Comparison of ENCODE assay signal across 21 cellular contexts in the genomic region with DNA sequence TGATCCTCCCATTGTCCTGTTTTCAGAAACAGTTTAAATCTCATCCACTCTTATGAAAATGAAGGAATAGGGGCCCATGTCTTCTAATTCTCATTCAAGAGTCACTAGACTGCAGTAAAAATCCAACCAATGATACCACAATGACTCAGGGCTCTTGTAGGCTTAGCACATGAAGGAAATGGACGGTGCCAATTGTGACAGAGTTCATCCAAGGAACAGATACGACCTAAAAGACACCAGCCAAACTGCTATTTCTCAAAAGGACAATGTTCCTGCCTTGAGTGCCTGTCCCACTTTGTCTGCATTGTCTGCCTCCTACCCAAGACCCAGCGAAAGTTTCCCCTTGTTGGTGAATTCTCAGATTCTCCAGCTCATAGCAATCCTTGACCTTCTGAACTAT.
DNase-seq lines count a peak whose midpoint lies in the region; ATAC-seq, FAIRE-seq and TF ChIP-seq lines count a peak whose summit lies in the region.
"Had no signal": no experiment of that assay in that cellular context is flagged by ENCODE, and none has a peak within 500 bp of the region (broad histone marks: within the 10 kb centered on the region; RNA-seq: fewer than 3 reads in every experiment).

No MANE protein-coding gene starts in this region.

- H3K27ac ChIP-seq in IMR-90 (ENCODE audit: insufficient read depth, low read length) (no peak overlapping the region), K562 (ENCODE audit: extremely low read depth, low read depth, low read length) (no peak overlapping the region), tibial nerve (no peak overlapping the region)
- H3K27ac ChIP-seq: brain microvascular endothelial cell, KMS-11 had no signal

- CTCF ChIA-PET in IMR-90 (lab: Yijun Ruan, JAX) = interaction anchor here (0.7 kb wide), 1 partner anchor 78 kb away, joined by 3 read pairs; no protein-coding TSS in a partner anchor
- CTCF ChIA-PET in K562 (lab: Yijun Ruan, JAX; ENCODE audit: low intra/inter-chr PET ratio) = no interaction called here

- H3K79me1 ChIP-seq in IMR-90 (ENCODE audit: low read depth in 1 of 2, low read length in 2 of 2) = no peaks in the 10 kb centered on the region

- H2BK120ac ChIP-seq in IMR-90 (ENCODE audit: low read depth, low read length) = no peak overlapping the region

- no peak overlapping the region for H3K4me3 ChIP-seq in IMR-90 (ENCODE audit: insufficient read depth, low read depth, low read length)
- no peak overlapping the region for H3K4me3 ChIP-seq in K562
- no peak overlapping the region for H3K4me3 ChIP-seq in tibial nerve
- H3K4me3 ChIP-seq: GM12878 had no signal

- H3K4me1 ChIP-seq in IMR-90 (ENCODE audit: control insufficient read depth, insufficient read depth, low read length) (peaks cover 2% of the 10 kb centered on the region), K562 (replicated peaks in 1 of 2; ENCODE audit: control insufficient read depth in 2 of 2, insufficient read depth in 2 of 2, low read length in 2 of 2) (no peaks in the 10 kb centered on the region), tibial nerve (no peaks in the 10 kb centered on the region)

- no peak overlapping the region for H2BK15ac ChIP-seq in IMR-90 (ENCODE audit: low read depth, low read length)

- no peak overlapping the region for H3K56ac ChIP-seq in IMR-90 (ENCODE audit: extremely low read depth, insufficient read depth, low read length)

- H4K5ac ChIP-seq in IMR-90 (ENCODE audit: low read depth, low read length) = no peak overlapping the region

- no peaks in the 10 kb centered on the region for H3K79me2 ChIP-seq in K562 (ENCODE audit: control insufficient read depth, insufficient read depth, low read length)

- H3K36me3 ChIP-seq in IMR-90 (ENCODE audit: control insufficient read depth, insufficient read depth, low read length) (no peaks in the 10 kb centered on the region), K562 (ENCODE audit: control insufficient read depth, insufficient read depth, low read length) (no peaks in the 10 kb centered on the region), tibial nerve (no peaks in the 10 kb centered on the region)
- H3K36me3 ChIP-seq: brain microvascular endothelial cell had no signal

- no peak for TF ChIP-seq POLR2A in IMR-90 (IDR thresholded peaks at IDR 0.05; ENCODE audit: low read depth, low read length)
- TF ChIP-seq POLR2A in K562 (conservative IDR thresholded peaks at IDR 0.05) = no peak
- TF ChIP-seq POLR2A in tibial nerve (IDR thresholded peaks at IDR 0.05) = no peak

- H2AFZ ChIP-seq in IMR-90 (replicated peaks; ENCODE audit: low read length, poor library complexity) (no peak overlapping the region), K562 (ENCODE audit: low read depth, low read length) (no peak overlapping the region)

- H2AK5ac ChIP-seq in IMR-90 (ENCODE audit: low read depth, low read length) = no peak overlapping the region

- in situ Hi-C loops in IMR-90 (cut with MboI; ENCODE audit: low sequenced_read_pairs) = no loop called here
- in situ Hi-C loops in K562 (cut with MboI) = no loop called here

- TF ChIP-seq RAD21 in IMR-90 (IDR thresholded peaks at IDR 0.05; ENCODE audit: low read length) (no peak), K562 (CRISPR knock-in tag; conservative IDR thresholded peaks at IDR 0.05 in 1 of 2, IDR thresholded peaks at IDR 0.05 in 1 of 2) (no peak)

- intact Hi-C loops in IMR-90 (cut with micrococcal nuclease) = no loop called here
- intact Hi-C loops in K562 (cut with micrococcal nuclease) = no loop called here

- TF ChIP-seq CTCF in IMR-90 (conservative IDR thresholded peaks at IDR 0.05; ENCODE audit: low read depth, low read length) = no peak
- no peak for TF ChIP-seq CTCF in K562 (IDR thresholded peaks at IDR 0.05 in 2 of 3, conservative IDR thresholded peaks at IDR 0.05 in 1 of 3; ENCODE audit: insufficient read depth in 2 of 3, low read depth in 1 of 3, low read length in 3 of 3)
- TF ChIP-seq CTCF in D721Med (IDR thresholded peaks at IDR 0.05; ENCODE audit: insufficient read depth, missing control alignments) = no peak
- no peak for TF ChIP-seq CTCF in tibial nerve (IDR thresholded peaks at IDR 0.05)

- no peak overlapping the region for H2BK20ac ChIP-seq in IMR-90 (ENCODE audit: low read depth, low read length)

- no peak overlapping the region for H4K8ac ChIP-seq in IMR-90 (ENCODE audit: low read depth in 2 of 2, low read length in 2 of 2)

- H3K9me3 ChIP-seq in IMR-90 (ENCODE audit: control insufficient read depth, insufficient read depth, low read length) (no peaks in the 10 kb centered on the region), K562 (replicated peaks; ENCODE audit: control insufficient read depth, insufficient read depth, low read depth, low read length) (no peaks in the 10 kb centered on the region), tibial nerve (peaks cover 0 to 9% (median 0%) of the 10 kb centered on the region in 4 donors)

- no peak overlapping the region for H3K23ac ChIP-seq in IMR-90 (ENCODE audit: low read depth, low read length)

- FAIRE-seq in K562 (lab: Jason Lieb, UNC) (no peak), D721Med (lab: Jason Lieb, UNC) (no peak)
- FAIRE-seq: GM12878, keratinocyte, urothelium cell line had no signal

- no peak overlapping the region for H3K9ac ChIP-seq in IMR-90 (ENCODE audit: low read depth, low read length)
- no peak overlapping the region for H3K9ac ChIP-seq in K562 (ENCODE audit: insufficient read depth in 1 of 2, low read depth in 2 of 2, low read length in 2 of 2)
- H3K9ac ChIP-seq: KMS-11 had no signal

- H4K20me1 ChIP-seq in IMR-90 (ENCODE audit: insufficient read depth, low read length) (no peaks in the 10 kb centered on the region), K562 (replicated peaks; ENCODE audit: control insufficient read depth, insufficient read depth, low read length) (no peaks in the 10 kb centered on the region)

- no peaks in the 10 kb centered on the region for H3K9me1 ChIP-seq in IMR-90 (ENCODE audit: insufficient read depth, low read length)
- no peaks in the 10 kb centered on the region for H3K9me1 ChIP-seq in K562 (ENCODE audit: control insufficient read depth, insufficient read depth, low read length)

- POLR2A ChIA-PET in IMR-90 (lab: Charles Lee; ENCODE audit: unreplicated experiment) (no interaction called here), K562 (lab: Yijun Ruan, JAX) (no interaction called here)

- dilution Hi-C loops in IMR-90 (cut with HindIII; ENCODE audit: low sequenced_read_pairs, unreplicated experiment) = no loop called here

- WGBS in IMR-90 (ENCODE audit: extremely low coverage in 2 of 2, insufficient read length in 1 of 2), 2 experiments = no CpG with 5 or more reads among the region's 3 CpGs
- 0% methylated on average over 3 of the region's 3 CpGs for WGBS in K562 (ENCODE audit: insufficient coverage, low coverage, missing lambda C conversion rate)
- WGBS in tibial nerve, 2 donors = 69 to 78% methylated on average over 3 of the region's 3 CpGs

- no peak for TF ChIP-seq EP300 in K562 (IDR thresholded peaks at IDR 0.05; ENCODE audit: low read length)
- no peak for TF ChIP-seq EP300 in tibial nerve (IDR thresholded peaks at IDR 0.05)

- H3K27me3 ChIP-seq in IMR-90 (ENCODE audit: control insufficient read depth, insufficient read depth, low read length) (no peaks in the 10 kb centered on the region), K562 (ENCODE audit: control insufficient read depth in 2 of 2, insufficient read depth in 2 of 2, low read length in 2 of 2) (no peaks in the 10 kb centered on the region), tibial nerve (no peaks in the 10 kb centered on the region)
- H3K27me3 ChIP-seq: brain microvascular endothelial cell had no signal

- no peak overlapping the region for H4K91ac ChIP-seq in IMR-90 (ENCODE audit: insufficient read depth, low read depth, low read length)

- H3K4me2 ChIP-seq in IMR-90 (ENCODE audit: low read depth, low read length) (no peak overlapping the region), K562 (ENCODE audit: insufficient read depth, low read length) (no peak overlapping the region)
- H3K4me2 ChIP-seq: KMS-11 had no signal

- no peak overlapping the region; the same call in 1 of the 2 replicates for H3K18ac ChIP-seq in IMR-90 (ENCODE audit: low read depth, low read length)

- no TSS peak for BruUV-seq in IMR-90 (replicated peaks; lab: Mats Ljungman, UMichigan)
- BruUV-seq in K562 (replicated peaks; lab: Mats Ljungman, UMichigan) = no TSS peak

- H3K4ac ChIP-seq in IMR-90 (ENCODE audit: low read depth, low read length) = no peak overlapping the region

- no peak overlapping the region for H2BK5ac ChIP-seq in IMR-90 (ENCODE audit: low read depth, low read length, poor library complexity, severe bottlenecking)

- no peak; the same call in 1 of the 2 replicates for ATAC-seq in IMR-90 (ENCODE audit: low read depth)
- no peak for ATAC-seq in K562
- no peak for ATAC-seq in GM21528 (IDR thresholded peaks at IDR 0.05; ENCODE audit: low FRiP score, unreplicated experiment)
- ATAC-seq: activated CD8-positive, alpha-beta memory T cell treated with anti-CD3 and anti-CD28 coated beads, Interleukin-2, amount 10 ng/mL, durations not matched to agents 7 days and 5 days; GM12878; Panc1; T-cell had no signal

- H3K14ac ChIP-seq in IMR-90 (replicated peaks; ENCODE audit: low read depth, low read length) = 0 out of 2 replicates have a peak overlapping the region, but pooled peaks have one; percentile 29

- DNase-seq in AG20443 (ENCODE audit: low spot score) (peak; percentile 58), IMR-90 (peak; percentile 66), K562 (ENCODE audit: extremely low read depth in 1 of 4, low spot score in 3 of 4) (no peak), iris pigment epithelial cell (ENCODE audit: low read depth) (peak; percentile 76), D721Med (ENCODE audit: insufficient read length, low spot score) (no peak), tibial nerve (ENCODE audit: low spot score in 2 of 2) (no peak)
- no peak for DNase-seq in stimulated activated CD4-positive, alpha-beta T cell treated with anti-CD3 and anti-CD28 coated beads, Interleukin-2, amount 100 ng/mL, for 48 hours
- DNase-seq: activated CD4-positive, CD25-positive, alpha-beta regulatory T cell; activated CD8-positive, alpha-beta memory T cell treated with anti-CD3 and anti-CD28 coated beads, Interleukin-2, amount 10 ng/mL, durations not matched to agents 7 days and 5 days; brain microvascular endothelial cell; DMS79 treated with DMSO at 0.1 percent for 48 hours; NCI-H187 treated with DMSO at 0.1 percent for 48 hours; NCI-H446 treated with DMSO at 0.1 percent for 48 hours; stimulated activated naive CD4-positive, alpha-beta T cell; T-cell had no signal

- H2AK9ac ChIP-seq in IMR-90 (replicated peaks; ENCODE audit: low read depth, low read length, poor library complexity) = no peak overlapping the region

TF ChIP-seq in IMR-90, 13 proteins besides CTCF, POLR2A, EP300 and RAD21:
- TF ChIP-seq NFE2L2 (IDR thresholded peaks at IDR 0.05; ENCODE audit: low read depth, low read length) (0 out of 2 replicates have a peak, but pooled peaks have one; percentile 10), BHLHE40 (IDR thresholded peaks at IDR 0.05; ENCODE audit: low read depth, low read length) (no peak)

TF ChIP-seq in K562, 482 proteins besides CTCF, POLR2A, EP300 and RAD21:
- TF ChIP-seq NFE2 (IDR thresholded peaks at IDR 0.05; ENCODE audit: low read depth) = peak; percentile 18; the same call in 1 of the 2 replicates
- no peak for TF ChIP-seq CBX8 (IDR thresholded peaks at IDR 0.05; ENCODE audit: borderline replicate concordance, extremely low read depth, low read depth, low read length, poor library complexity, severe bottlenecking)
- TF ChIP-seq HEY1 (CRISPR knock-in tag; IDR thresholded peaks at IDR 0.05; ENCODE audit: borderline replicate concordance) = no peak

Comparison
In these comparisons a context has a peak if more than half of its experiments do, and no peak if none do; other contexts are left out.
1. DNase-seq: peak in AG20443 (single experiment), IMR-90 (single experiment) and iris pigment epithelial cell (single experiment); none in K562 (0 of 4), D721Med (single experiment), tibial nerve (0 of 2) and stimulated activated CD4-positive, alpha-beta T cell treated with anti-CD3 and anti-CD28 coated beads, Interleukin-2, amount 100 ng/mL, for 48 hours (0 of 2).